Comparison of ENCODE assay signal across 27 cellular contexts in genomic region chr15:70066004-70066403, GRCh38.
"Had no signal": no experiment of that assay in that cellular context is flagged by ENCODE, and none has a peak within 500 bp of the region (broad histone marks: within the 10 kb centered on the region; RNA-seq: fewer than 3 reads in every experiment).

No MANE protein-coding gene starts in this region.

- H3K4me1 ChIP-seq: foreskin keratinocyte had no signal

- H3K27ac Mint-ChIP-seq: immature natural killer cell; natural killer cell treated with Interleukin-12 subunit alpha and Interleukin-12 subunit beta and Interleukin-15 and Interleukin-18, amount 100 ng/mL, for 72 hours; neural progenitor cell; progenitor cell of endocrine pancreas had no signal

- H3K27me3 Mint-ChIP-seq: memory B cell; natural killer cell treated with Interleukin-12 subunit alpha and Interleukin-12 subunit beta and Interleukin-15 and Interleukin-18, amount 100 ng/mL, for 72 hours; progenitor cell of endocrine pancreas had no signal

- H3K9ac ChIP-seq: neural progenitor cell had no signal

- ATAC-seq: foreskin keratinocyte; left cardiac atrium; lower lobe of right lung; natural killer cell treated with Interleukin-12 subunit alpha and Interleukin-12 subunit beta and Interleukin-15 and Interleukin-18, amount 100 ng/mL, for 72 hours; right cardiac atrium had no signal

- H3K9me3 Mint-ChIP-seq: endodermal cell; immature natural killer cell; memory B cell; natural killer cell treated with Interleukin-12 subunit alpha and Interleukin-12 subunit beta and Interleukin-15 and Interleukin-18, amount 100 ng/mL, for 72 hours; neural progenitor cell had no signal

- H3K27ac ChIP-seq: coronary artery, foreskin keratinocyte, left ventricle myocardium inferior, lower lobe of right lung, neural progenitor cell, spleen, suprapubic skin, upper lobe of left lung, vagina had no signal

- H3K36me3 ChIP-seq: neural progenitor cell had no signal

- FAIRE-seq: endothelial cell of umbilical vein, kidney, pancreas had no signal

- H3K4me1 Mint-ChIP-seq: immature natural killer cell had no signal

- H3K27me3 ChIP-seq: foreskin keratinocyte, neural progenitor cell, pancreas, spleen, suprapubic skin, thyroid gland, upper lobe of left lung, vagina had no signal

- H3K4me3 ChIP-seq: coronary artery, left ventricle myocardium inferior, lower lobe of right lung, neural progenitor cell, pancreas, spleen, suprapubic skin, thyroid gland, upper lobe of left lung, vagina had no signal

- H2AFZ ChIP-seq: neural progenitor cell had no signal

- DNase-seq: effector CD4-positive, alpha-beta T cell; endodermal cell; erythroblast; immature natural killer cell; kidney; left cardiac atrium; left ventricle myocardium inferior; midbrain; nucleus accumbens; pancreas; right cardiac atrium; spleen; stimulated activated CD4-positive, alpha-beta T cell treated with anti-CD3 and anti-CD28 coated beads, Interleukin-15, amount 100 ng/mL, for 24 hours; stimulated activated CD4-positive, alpha-beta T cell treated with anti-CD3 and anti-CD28 coated beads, Interleukin-1b, Interleukin-23, amount 100 ng/mL, for 48 hours; stimulated activated naive CD4-positive, alpha-beta T cell treated with Interleukin-2 at 50 U/mL for 16 hours; thyroid gland; upper lobe of left lung had no signal

- H3K4me3 Mint-ChIP-seq: endodermal cell; immature natural killer cell; memory B cell; natural killer cell treated with Interleukin-12 subunit alpha and Interleukin-12 subunit beta and Interleukin-15 and Interleukin-18, amount 100 ng/mL, for 72 hours; neural progenitor cell had no signal

- H3K9me3 ChIP-seq: left ventricle myocardium inferior, lower lobe of right lung, pancreas, spleen, suprapubic skin, thyroid gland, upper lobe of left lung, vagina had no signal

- H3K4me2 ChIP-seq: neural progenitor cell had no signal
